24 cellular contexts compared by ENCODE assay signal in genomic region chrX:32618154-32618553, GRCh38.
"Had no signal": no experiment of that assay in that cellular context is flagged by ENCODE, and none has a peak within 500 bp of the region (broad histone marks: within the 10 kb centered on the region; RNA-seq: fewer than 3 reads in every experiment).

No MANE protein-coding gene starts in this region.

- H3K9me3 ChIP-seq: stomach, suprapubic skin, testis, thoracic aorta, thyroid gland, tibial nerve, transverse colon, upper lobe of left lung, upper lobe of right lung had no signal

- DNase-seq: stimulated activated CD4-positive, alpha-beta T cell treated with anti-CD3 and anti-CD28 coated beads, Interleukin-2, amount 100 ng/mL, for 48 hours; stimulated activated CD4-positive, alpha-beta T cell treated with anti-CD3 and anti-CD28 coated beads, Interleukin-4, amount 100 ng/mL, for 1 hour; stimulated activated CD4-positive, alpha-beta T cell treated with anti-CD3 and anti-CD28 coated beads, Interleukin-4, amount 100 ng/mL, for 24 hours; stimulated activated CD4-positive, alpha-beta T cell treated with anti-CD3 and anti-CD28 coated beads, Interleukin-4, amount 100 ng/mL, for 4 hours; stimulated activated CD8-positive, alpha-beta memory T cell treated with anti-CD3 and anti-CD28 coated beads, Interleukin-4, amount 100 ng/mL, for 48 hours; stimulated activated naive B cell treated with anti-CD40 and anti-IgM and Interleukin-4, amounts not matched to agents 10 μg/mL and 1 μg/mL and 100 μg/mL, for 72 hours; stimulated activated naive CD4-positive, alpha-beta T cell; stimulated activated naive CD4-positive, alpha-beta T cell treated with Interleukin-2 at 50 U/mL for 16 hours; stimulated activated naive CD8-positive, alpha-beta T cell treated with anti-CD3 and anti-CD28 coated beads, Interleukin-15, amount 100 ng/mL, for 72 hours; stimulated activated naive CD8-positive, alpha-beta T cell treated with anti-CD3 and anti-CD28 coated beads, Interleukin-15, Interleukin-2, amounts not matched to agents 100 U/mL and 50 U/mL, for 24 hours; stomach; substantia nigra; testis; thyroid gland; tibial artery; transverse colon; trophoblast cell; upper lobe of left lung; upper lobe of right lung; uterus had no signal

- H3K27ac ChIP-seq: stomach, suprapubic skin, testis, thoracic aorta, thyroid gland, tibial artery, tibial nerve, transverse colon, upper lobe of left lung, upper lobe of right lung, uterus, vagina had no signal

- H3K4me3 ChIP-seq: stomach, suprapubic skin, testis, thoracic aorta, thyroid gland, tibial artery, tibial nerve, transverse colon, upper lobe of left lung, upper lobe of right lung, uterus, vagina had no signal

- H3K36me3 ChIP-seq: stomach, suprapubic skin, thoracic aorta, thyroid gland, tibial artery, tibial nerve, transverse colon, upper lobe of left lung, upper lobe of right lung, uterus, vagina had no signal

- H3K4me1 ChIP-seq: stomach, suprapubic skin, testis, thyroid gland, tibial artery, tibial nerve, transverse colon, upper lobe of left lung, upper lobe of right lung, uterus, vagina had no signal
